17 cellular contexts compared by ENCODE assay signal in genomic region chr10:111872591-111872990, GRCh38.
A peak's percentile ranks its signal among the peaks of the same experiment; 100 is the strongest.
DNase-seq lines count a peak whose midpoint lies in the region; ATAC-seq and TF ChIP-seq lines count a peak whose summit lies in the region.
"Had no signal": no experiment of that assay in that cellular context is flagged by ENCODE, and none has a peak within 500 bp of the region (broad histone marks: within the 10 kb centered on the region; RNA-seq: fewer than 3 reads in every experiment).

No MANE protein-coding gene starts in this region.

- H3K9me2 ChIP-seq in Karpas-422 (replicated peaks; ENCODE audit: insufficient read depth, low read length), result no peaks in the 10 kb centered on the region
- H3K9me2 ChIP-seq: SK-N-SH had no signal

- no peak for DNase-seq in Karpas-422
- peak; percentile 9 to 54 for DNase-seq in foreskin keratinocyte
- DNase-seq in SHP77 treated with DMSO at 0.1 percent for 48 hours (lab: John Stamatoyannopoulos, UW), result no peak
- no peak for DNase-seq in retina
- no peak for DNase-seq in DMS53 treated with DMSO at 0.1 percent for 48 hours (lab: John Stamatoyannopoulos, UW; ENCODE audit: unreplicated experiment)
- DNase-seq: activated naive CD8-positive, alpha-beta T cell treated with anti-CD3 and anti-CD28 coated beads, Interleukin-2, amount 10 ng/mL, durations not matched to agents 7 days and 5 days; caudate nucleus; NCI-H2029; NCI-H510A treated with DMSO at 0.1 percent for 48 hours; PC-9; SK-N-SH; stimulated activated CD4-positive, alpha-beta T cell treated with anti-CD3 and anti-CD28 coated beads, Interleukin-1b, Interleukin-23, amount 100 ng/mL, for 48 hours; substantia nigra had no signal

- H3K4me1 ChIP-seq in Karpas-422 (ENCODE audit: low read length) (peaks cover 13% of the 10 kb centered on the region), foreskin keratinocyte (no peaks in the 10 kb centered on the region)

- no peak overlapping the region; the same call in 1 of the 2 replicates for H3K4me3 ChIP-seq in Karpas-422 (ENCODE audit: low read length)
- H3K4me3 ChIP-seq: GM23338, PC-9 had no signal

- H3K9ac ChIP-seq in Karpas-422 (ENCODE audit: low read length), result no peak overlapping the region
- H3K9ac ChIP-seq: SK-N-SH had no signal

- ATAC-seq in GM18508 (IDR thresholded peaks at IDR 0.05; ENCODE audit: insufficient read depth, unreplicated experiment) (peak; percentile 87), GM21367 (IDR thresholded peaks at IDR 0.05; ENCODE audit: unreplicated experiment) (peak; percentile 61), foreskin keratinocyte (peak; percentile 67), GM18868 (IDR thresholded peaks at IDR 0.05; ENCODE audit: unreplicated experiment) (no peak)
- ATAC-seq: GM23338 had no signal

- H3K79me2 ChIP-seq in Karpas-422 (ENCODE audit: low read length), result no peaks in the 10 kb centered on the region

- no peaks in the 10 kb centered on the region for H3K36me3 ChIP-seq in Karpas-422 (ENCODE audit: insufficient read depth, low read length)

- no peak for TF ChIP-seq CTCF in foreskin keratinocyte (conservative IDR thresholded peaks at IDR 0.05)

- H3K9me3 ChIP-seq in Karpas-422 (ENCODE audit: low read length), result no peaks in the 10 kb centered on the region
- H3K9me3 ChIP-seq: SK-N-SH had no signal

- H3K27me3 ChIP-seq in Karpas-422 (ENCODE audit: low read length) (no peaks in the 10 kb centered on the region), foreskin keratinocyte (no peaks in the 10 kb centered on the region)

- H2AFZ ChIP-seq in Karpas-422 (ENCODE audit: low read length), result peak overlapping the region; percentile 1; the same call in 1 of the 2 replicates
- H2AFZ ChIP-seq: GM23338, PC-9 had no signal

- no peaks in the 10 kb centered on the region for H4K20me1 ChIP-seq in Karpas-422 (ENCODE audit: insufficient read depth, low read depth, low read length)

- peak overlapping the region; percentile 31 for H3K4me2 ChIP-seq in Karpas-422 (ENCODE audit: low read depth, low read length, poor library complexity, severe bottlenecking)
- H3K4me2 ChIP-seq: GM23338, PC-9, SK-N-SH had no signal

- H3K27ac ChIP-seq in Karpas-422 (ENCODE audit: low read length) (no peak overlapping the region), foreskin keratinocyte (peak overlapping the region; percentile 32)
- H3K27ac ChIP-seq: PC-9 had no signal

Comparison
In these comparisons a context has a peak if more than half of its experiments do, and no peak if none do; other contexts are left out.
1. DNase-seq: peak in foreskin keratinocyte (2 of 2); none in Karpas-422 (single experiment), SHP77 treated with DMSO at 0.1 percent for 48 hours (single experiment), retina (single experiment) and DMS53 treated with DMSO at 0.1 percent for 48 hours (single experiment).